ENCODE assay signal across 21 cellular contexts in genomic region chr10:6766480-6766879, GRCh38.
"Had no signal": no experiment of that assay in that cellular context is flagged by ENCODE, and none has a peak within 500 bp of the region (broad histone marks: within the 10 kb centered on the region; RNA-seq: fewer than 3 reads in every experiment).

No MANE protein-coding gene starts in this region.

- H3K4me1 ChIP-seq: upper lobe of left lung had no signal

- ATAC-seq: activated CD4-positive, alpha-beta T cell treated with anti-CD3 and anti-CD28 coated beads for 36 hours; stimulated activated naive CD8-positive, alpha-beta T cell treated with anti-CD3 and anti-CD28 coated beads, Interleukin-15, Interleukin-2, amounts not matched to agents 100 U/mL and 50 U/mL, for 24 hours had no signal

- H3K27me3 ChIP-seq: upper lobe of left lung had no signal

- H3K36me3 ChIP-seq: cardiac muscle cell, gastroesophageal sphincter, upper lobe of left lung had no signal

- DNase-seq: activated B cell treated with CpG ODN at 0.5 μM for 24 hours; activated CD4-positive, alpha-beta T cell treated with anti-CD3 and anti-CD28 coated beads for 36 hours; activated CD4-positive, alpha-beta T cell treated with anti-CD3 and anti-CD28 coated beads, Interleukin-2, amount 50 U/mL, for 4 hours; activated CD8-positive, alpha-beta memory T cell treated with anti-CD3 and anti-CD28 coated beads for 24 hours; activated CD8-positive, alpha-beta memory T cell treated with anti-CD3 and anti-CD28 coated beads, Interleukin-2, amount 50 U/mL, for 4 hours; activated naive CD4-positive, alpha-beta T cell treated with Interleukin-2 at 50 U/mL for 16 hours; activated naive CD8-positive, alpha-beta T cell treated with anti-CD3 and anti-CD28 coated beads for 36 hours; activated T-cell treated with anti-CD3 and anti-CD28 coated beads, Interleukin-2, amount 50 U/mL, for 24 hours; amygdala; cortex of kidney; endodermal cell; islet precursor cell; left colon; nephron progenitor cell; stimulated activated CD4-positive, alpha-beta T cell treated with anti-CD3 and anti-CD28 coated beads, Interleukin-12 subunit alpha, Interleukin-12 subunit beta, amount 100 ng/mL, for 4 hours; stimulated activated CD4-positive, alpha-beta T cell treated with anti-CD3 and anti-CD28 coated beads, Interleukin-4, amount 100 ng/mL, for 4 hours; stimulated activated naive CD8-positive, alpha-beta T cell treated with anti-CD3 and anti-CD28 coated beads, Interleukin-15, Interleukin-2, amounts not matched to agents 100 U/mL and 50 U/mL, for 24 hours; T1000; upper lobe of left lung had no signal

- H3K27ac ChIP-seq: cardiac muscle cell, gastroesophageal sphincter, upper lobe of left lung had no signal

- H3K4me3 ChIP-seq: cardiac muscle cell, gastroesophageal sphincter, upper lobe of left lung had no signal
